Comparison of ENCODE assay signal across 12 cellular contexts in genomic region chr1:154767315-154768240, GRCh38.
DNase-seq lines count a peak whose midpoint lies in the region; ATAC-seq and TF ChIP-seq lines count a peak whose summit lies in the region.
"Had no signal": no experiment of that assay in that cellular context is flagged by ENCODE, and none has a peak within 500 bp of the region (broad histone marks: within the 10 kb centered on the region; RNA-seq: fewer than 3 reads in every experiment).

No MANE protein-coding gene starts in this region.

- peaks cover 4% of the 10 kb centered on the region for H3K4me1 ChIP-seq in hepatocyte (ENCODE audit: insufficient read depth)
- peaks cover 5% of the 10 kb centered on the region for H3K4me1 ChIP-seq in suprapubic skin
- H3K4me1 ChIP-seq in prostate gland (replicated peaks) = no peaks in the 10 kb centered on the region

- H3K9me3 ChIP-seq in hepatocyte (ENCODE audit: low read depth) = no peaks in the 10 kb centered on the region
- H3K9me3 ChIP-seq in suprapubic skin = no peaks in the 10 kb centered on the region
- no peaks in the 10 kb centered on the region for H3K9me3 ChIP-seq in prostate gland

- intact Hi-C loops in prostate gland (cut with DNase I) = no loop called here

- peaks cover 0 to 5% (median 0%) of the 10 kb centered on the region in 5 experiments for H3K9me3 Mint-ChIP-seq in brain
- H3K9me3 Mint-ChIP-seq: stimulated activated naive CD8-positive, alpha-beta T cell treated with anti-CD3 and anti-CD28 coated beads, Interleukin-15, Interleukin-2, amounts not matched to agents 100 ng/mL and 50 ng/mL, for 24 hours; WTC11 had no signal

- POLR2A ChIA-PET in HEK293T (lab: Yijun Ruan, JAX) = no interaction called here

- peak; percentile 9 for DNase-seq in NCI-H2029 (lab: John Stamatoyannopoulos, UW)
- no peak for DNase-seq in NCI-H2029 treated with DMSO at 0.1 percent for 48 hours (lab: John Stamatoyannopoulos, UW)
- DNase-seq in hepatocyte (ENCODE audit: low spot score) = peak; percentile 58
- DNase-seq in suprapubic skin (ENCODE audit: low spot score in 2 of 2) = peak; percentile 61
- DNase-seq in HEK293T (ENCODE audit: extremely low spot score) = no peak
- no peak for DNase-seq in prostate gland (ENCODE audit: low spot score)
- DNase-seq: 8988T, NCI-H526 had no signal

- CTCF ChIA-PET in HEK293T (lab: Yijun Ruan, JAX) = interaction anchor here (0.6 to 0.7 kb wide), 3 partner anchors 122 to 440 kb away, joined by 3 read pairs; no protein-coding TSS in a partner anchor

- H3K36me3 Mint-ChIP-seq in brain = peaks cover 16% of the 10 kb centered on the region
- H3K36me3 Mint-ChIP-seq: WTC11 had no signal

- peak overlapping the region in 2 of 5 experiments; percentile 43 to 68 for H3K4me3 Mint-ChIP-seq in brain
- H3K4me3 Mint-ChIP-seq: stimulated activated naive CD8-positive, alpha-beta T cell treated with anti-CD3 and anti-CD28 coated beads, Interleukin-15, Interleukin-2, amounts not matched to agents 100 ng/mL and 50 ng/mL, for 24 hours; WTC11 had no signal

- H3K4me3 ChIP-seq in hepatocyte (no peak overlapping the region), suprapubic skin (no peak overlapping the region), prostate gland (no peak overlapping the region)

- H3K36me3 ChIP-seq in hepatocyte (replicated peaks; ENCODE audit: insufficient read depth, low read depth) (no peaks in the 10 kb centered on the region), suprapubic skin (no peaks in the 10 kb centered on the region), prostate gland (no peaks in the 10 kb centered on the region)

- no peak for ATAC-seq in HG02885 (IDR thresholded peaks at IDR 0.05; ENCODE audit: poor library complexity, unreplicated experiment)
- ATAC-seq: WTC11 had no signal

- peaks cover 37% of the 10 kb centered on the region for H3K4me1 Mint-ChIP-seq in brain

- no peaks in the 10 kb centered on the region for H3K79me2 ChIP-seq in hepatocyte

- no peak for TF ChIP-seq POLR2A in suprapubic skin (IDR thresholded peaks at IDR 0.05)
- no peak for TF ChIP-seq POLR2A in prostate gland (IDR thresholded peaks at IDR 0.05)

- no peak for TF ChIP-seq EP300 in suprapubic skin (IDR thresholded peaks at IDR 0.05)

- no peaks in the 10 kb centered on the region for H3K9me2 ChIP-seq in hepatocyte (replicated peaks; ENCODE audit: insufficient read depth)

- H4K20me1 ChIP-seq in hepatocyte (ENCODE audit: insufficient read depth, poor library complexity, severe bottlenecking) = no peaks in the 10 kb centered on the region

- H3K27ac ChIP-seq in hepatocyte (peak overlapping the region; percentile 16), suprapubic skin (no peak overlapping the region), prostate gland (no peak overlapping the region)

- H3K27ac Mint-ChIP-seq in brain = peak overlapping the region; percentile 43 to 95 (median 94)
- H3K27ac Mint-ChIP-seq: stimulated activated naive CD8-positive, alpha-beta T cell treated with anti-CD3 and anti-CD28 coated beads, Interleukin-15, Interleukin-2, amounts not matched to agents 100 ng/mL and 50 ng/mL, for 24 hours; WTC11 had no signal

- no peak overlapping the region for H2AFZ ChIP-seq in hepatocyte

- peaks cover 3% of the 10 kb centered on the region for H3K27me3 Mint-ChIP-seq in brain

- TF ChIP-seq CTCF in brain (conservative IDR thresholded peaks at IDR 0.05) = no peak
- no peak for TF ChIP-seq CTCF in hepatocyte (IDR thresholded peaks at IDR 0.05; ENCODE audit: poor library complexity)
- TF ChIP-seq CTCF in suprapubic skin (IDR thresholded peaks at IDR 0.05) = no peak
- no peak for TF ChIP-seq CTCF in prostate gland (IDR thresholded peaks at IDR 0.05)

- peaks cover 24% of the 10 kb centered on the region for H3K27me3 ChIP-seq in hepatocyte
- peaks cover 13% of the 10 kb centered on the region for H3K27me3 ChIP-seq in suprapubic skin
- H3K27me3 ChIP-seq in prostate gland (replicated peaks; ENCODE audit: insufficient read depth) = no peaks in the 10 kb centered on the region

- 72% methylated on average over 9 of the region's 9 CpGs for WGBS in hepatocyte (ENCODE audit: low lambda C conversion rate, missing lambda C conversion rate)
- WGBS in suprapubic skin = 75% methylated on average over 9 of the region's 9 CpGs
- 51% methylated on average over 9 of the region's 9 CpGs for WGBS in prostate gland

- no peak overlapping the region for H3K4me2 ChIP-seq in hepatocyte

TF ChIP-seq in HEK293T, 16 proteins besides CTCF, POLR2A, EP300 and RAD21:
- TF ChIP-seq HDGF (IDR thresholded peaks at IDR 0.05; ENCODE audit: borderline replicate concordance) (no peak), ARNT (IDR thresholded peaks at IDR 0.05) (no peak), NFRKB (IDR thresholded peaks at IDR 0.05) (no peak), PKNOX1 (IDR thresholded peaks at IDR 0.05) (no peak), LEF1 (IDR thresholded peaks at IDR 0.05; ENCODE audit: borderline replicate concordance) (no peak), BHLHE40 (IDR thresholded peaks at IDR 0.05; ENCODE audit: borderline replicate concordance) (no peak), SP1 (IDR thresholded peaks at IDR 0.05) (no peak), FOXA1 (IDR thresholded peaks at IDR 0.05) (no peak), FOXM1 (IDR thresholded peaks at IDR 0.05; ENCODE audit: borderline replicate concordance) (no peak), TARDBP (IDR thresholded peaks at IDR 0.05) (no peak), CTBP1 (IDR thresholded peaks at IDR 0.05; ENCODE audit: borderline replicate concordance) (no peak)

Comparison
In these comparisons a context has a peak if more than half of its experiments do, and no peak if none do; other contexts are left out.
1. DNase-seq: peak in NCI-H2029 (single experiment), hepatocyte (single experiment) and suprapubic skin (2 of 2); none in NCI-H2029 treated with DMSO at 0.1 percent for 48 hours (single experiment), HEK293T (single experiment) and prostate gland (single experiment).